Comparison of ENCODE assay signal across 10 cellular contexts in genomic region chr3:165339753-165340152, GRCh38.
A peak's percentile ranks its signal among the peaks of the same experiment; 100 is the strongest.
DNase-seq lines count a peak whose midpoint lies in the region; ATAC-seq and TF ChIP-seq lines count a peak whose summit lies in the region.
"Had no signal": no experiment of that assay in that cellular context is flagged by ENCODE, and none has a peak within 500 bp of the region (broad histone marks: within the 10 kb centered on the region; RNA-seq: fewer than 3 reads in every experiment).

No MANE protein-coding gene starts in this region.

- H3K4me3 ChIP-seq in BE2C (ENCODE audit: low read depth, low read length) (no peak overlapping the region), Caco-2 (ENCODE audit: low read depth, low read length) (no peak overlapping the region)

- no peaks in the 10 kb centered on the region for H3K4me1 Mint-ChIP-seq in Caco-2 (ENCODE audit: low read depth, unreplicated experiment)

- BruUV-seq in Caco-2 (replicated peaks; lab: Mats Ljungman, UMichigan) = no TSS peak

- no peak overlapping the region for H3K4me3 Mint-ChIP-seq in Caco-2 (ENCODE audit: unreplicated experiment)

- H3K27me3 ChIP-seq in BE2C = no peaks in the 10 kb centered on the region
- no peaks in the 10 kb centered on the region for H3K27me3 ChIP-seq in Caco-2 (replicated peaks; ENCODE audit: control insufficient read depth, insufficient read depth, low read length)

- CTCF ChIA-PET in Caco-2 (lab: Charles Lee) = no interaction called here

- H3K4me1 ChIP-seq in BE2C (no peaks in the 10 kb centered on the region), Caco-2 (no peaks in the 10 kb centered on the region)

- H3K27me3 Mint-ChIP-seq in Caco-2 (ENCODE audit: insufficient read depth, unreplicated experiment) = no peaks in the 10 kb centered on the region

- intact Hi-C loops in Caco-2 (cut with micrococcal nuclease; ENCODE audit: unreplicated experiment) = no loop called here

- POLR2A ChIA-PET in Caco-2 (lab: Charles Lee) = no interaction called here

- H3K27ac Mint-ChIP-seq in Caco-2 (ENCODE audit: unreplicated experiment) = no peak overlapping the region

- peak; percentile 63 for ATAC-seq in GM18868 (IDR thresholded peaks at IDR 0.05; ENCODE audit: unreplicated experiment)
- ATAC-seq in HG03280 (IDR thresholded peaks at IDR 0.05; ENCODE audit: unreplicated experiment) = no peak
- ATAC-seq: stimulated activated naive CD8-positive, alpha-beta T cell treated with anti-CD3 and anti-CD28 coated beads, Interleukin-15, Interleukin-2, amounts not matched to agents 100 U/mL and 50 U/mL, for 24 hours had no signal

- TF ChIP-seq CTCF in BE2C (IDR thresholded peaks at IDR 0.05; ENCODE audit: low read depth, low read length) = peak; percentile 56
- TF ChIP-seq CTCF in Caco-2 (IDR thresholded peaks at IDR 0.05; ENCODE audit: insufficient read depth in 1 of 2, low read depth in 1 of 2, low read length in 1 of 2, severe bottlenecking in 1 of 2, unreplicated experiment in 1 of 2) = peak in 1 of 2 experiments; percentile 27

- H3K9me3 ChIP-seq in BE2C (no peaks in the 10 kb centered on the region), Caco-2 (no peaks in the 10 kb centered on the region)

- H3K36me3 Mint-ChIP-seq in Caco-2 (ENCODE audit: insufficient read depth, unreplicated experiment) = no peaks in the 10 kb centered on the region

- no peaks in the 10 kb centered on the region for H3K36me3 ChIP-seq in BE2C
- H3K36me3 ChIP-seq in Caco-2 (ENCODE audit: control insufficient read depth, insufficient read depth, low read length) = no peaks in the 10 kb centered on the region

- H3K9me3 Mint-ChIP-seq in Caco-2 (ENCODE audit: unreplicated experiment) = no peaks in the 10 kb centered on the region

- DNase-seq in BE2C = peak; percentile 5
- DNase-seq in RKO (ENCODE audit: low spot score) = peak; percentile 64
- peak; percentile 40 for DNase-seq in glomerular visceral epithelial cell (ENCODE audit: extremely low spot score)
- DNase-seq in T-helper 2 cell = no peak
- no peak for DNase-seq in COLO668 (lab: John Stamatoyannopoulos, UW; ENCODE audit: unreplicated experiment)
- no peak for DNase-seq in Caco-2
- DNase-seq: activated naive CD4-positive, alpha-beta T cell treated with Interleukin-2 at 50 U/mL for 16 hours; stimulated activated naive CD8-positive, alpha-beta T cell treated with anti-CD3 and anti-CD28 coated beads, Interleukin-15, Interleukin-2, amounts not matched to agents 100 U/mL and 50 U/mL, for 24 hours had no signal

Comparison
In these comparisons a context has a peak if more than half of its experiments do, and no peak if none do; other contexts are left out.
1. DNase-seq: peak in BE2C (single experiment), RKO (single experiment) and glomerular visceral epithelial cell (single experiment); none in T-helper 2 cell (0 of 5), COLO668 (single experiment) and Caco-2 (0 of 2).